In the genomic region with DNA sequence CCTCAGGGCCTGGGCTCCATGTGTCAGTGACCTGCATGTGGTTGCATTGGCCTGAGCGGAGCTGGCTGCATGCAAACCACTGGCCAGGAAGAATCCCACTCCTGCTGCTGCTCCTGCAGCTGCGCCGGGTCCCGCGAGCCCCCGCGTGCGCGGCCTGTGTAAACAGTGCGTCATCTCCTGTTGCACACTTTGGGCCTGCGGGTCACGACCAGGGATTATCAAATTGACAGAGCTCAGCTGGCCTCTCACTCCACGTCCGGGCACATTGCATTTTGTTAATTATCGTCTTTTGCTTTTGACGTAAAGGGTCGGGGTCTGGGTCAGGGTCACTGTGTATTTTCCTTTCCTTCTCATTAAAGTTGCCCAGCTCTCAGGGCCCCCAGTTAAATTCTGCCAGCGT, we compare ENCODE assay signal across 1 cellular context.
A peak's percentile ranks its signal among the peaks of the same experiment; 100 is the strongest.
TF ChIP-seq lines count a peak whose summit lies in the region.

No MANE protein-coding gene starts in this region.

TF ChIP-seq in K562, 482 proteins besides CTCF, POLR2A, EP300 and RAD21:
- TF ChIP-seq FOXA3 (CRISPR knock-in tag; conservative IDR thresholded peaks at IDR 0.05 in 1 of 2, IDR thresholded peaks at IDR 0.05 in 1 of 2) = peak; percentile 73 to 99
- TF ChIP-seq GTF2B (IDR thresholded peaks at IDR 0.05; ENCODE audit: extremely low read depth, insufficient read length) = no peak
- TF ChIP-seq, protein P1, sequence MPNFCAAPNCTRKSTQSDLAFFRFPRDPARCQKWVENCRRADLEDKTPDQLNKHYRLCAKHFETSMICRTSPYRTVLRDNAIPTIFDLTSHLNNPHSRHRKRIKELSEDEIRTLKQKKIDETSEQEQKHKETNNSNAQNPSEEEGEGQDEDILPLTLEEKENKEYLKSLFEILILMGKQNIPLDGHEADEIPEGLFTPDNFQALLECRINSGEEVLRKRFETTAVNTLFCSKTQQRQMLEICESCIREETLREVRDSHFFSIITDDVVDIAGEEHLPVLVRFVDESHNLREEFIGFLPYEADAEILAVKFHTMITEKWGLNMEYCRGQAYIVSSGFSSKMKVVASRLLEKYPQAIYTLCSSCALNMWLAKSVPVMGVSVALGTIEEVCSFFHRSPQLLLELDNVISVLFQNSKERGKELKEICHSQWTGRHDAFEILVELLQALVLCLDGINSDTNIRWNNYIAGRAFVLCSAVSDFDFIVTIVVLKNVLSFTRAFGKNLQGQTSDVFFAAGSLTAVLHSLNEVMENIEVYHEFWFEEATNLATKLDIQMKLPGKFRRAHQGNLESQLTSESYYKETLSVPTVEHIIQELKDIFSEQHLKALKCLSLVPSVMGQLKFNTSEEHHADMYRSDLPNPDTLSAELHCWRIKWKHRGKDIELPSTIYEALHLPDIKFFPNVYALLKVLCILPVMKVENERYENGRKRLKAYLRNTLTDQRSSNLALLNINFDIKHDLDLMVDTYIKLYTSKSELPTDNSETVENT (CRISPR knock-in tag; IDR thresholded peaks at IDR 0.05) = no peak
- TF ChIP-seq ZNF766 (CRISPR knock-in tag; conservative IDR thresholded peaks at IDR 0.05) = no peak
- no peak for TF ChIP-seq CHD2 (IDR thresholded peaks at IDR 0.05; ENCODE audit: low read depth, low read length)
- no peak for TF ChIP-seq STAT5A (IDR thresholded peaks at IDR 0.05; ENCODE audit: borderline replicate concordance, low read length)
- peak; percentile 16; the same call in 1 of the 2 replicates for TF ChIP-seq JUND (IDR thresholded peaks at IDR 0.05; ENCODE audit: borderline replicate concordance, low read depth, low read length)
- no peak for TF ChIP-seq JUND (tag; IDR thresholded peaks at IDR 0.05; ENCODE audit: borderline replicate concordance, low read depth, low read length)
- no peak for TF ChIP-seq ZNF24 (IDR thresholded peaks at IDR 0.05)
- TF ChIP-seq, protein P2, sequence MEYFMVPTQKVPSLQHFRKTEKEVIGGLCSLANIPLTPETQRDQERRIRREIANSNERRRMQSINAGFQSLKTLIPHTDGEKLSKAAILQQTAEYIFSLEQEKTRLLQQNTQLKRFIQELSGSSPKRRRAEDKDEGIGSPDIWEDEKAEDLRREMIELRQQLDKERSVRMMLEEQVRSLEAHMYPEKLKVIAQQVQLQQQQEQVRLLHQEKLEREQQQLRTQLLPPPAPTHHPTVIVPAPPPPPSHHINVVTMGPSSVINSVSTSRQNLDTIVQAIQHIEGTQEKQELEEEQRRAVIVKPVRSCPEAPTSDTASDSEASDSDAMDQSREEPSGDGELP (CRISPR knock-in tag; IDR thresholded peaks at IDR 0.05; ENCODE audit: borderline replicate concordance) = peak; percentile 47; the same call in 1 of the 2 replicates
- no peak for TF ChIP-seq SREBF2 (CRISPR knock-in tag; IDR thresholded peaks at IDR 0.05)
- TF ChIP-seq KAT7 (CRISPR knock-in tag; IDR thresholded peaks at IDR 0.05; ENCODE audit: borderline replicate concordance) = no peak
- no peak for TF ChIP-seq TAF15 (IDR thresholded peaks at IDR 0.05; ENCODE audit: low read depth, low read length)
- peak; percentile 70 for TF ChIP-seq MAX (CRISPR knock-in tag; IDR thresholded peaks at IDR 0.05)
- TF ChIP-seq BHLHE40 (IDR thresholded peaks at IDR 0.05; ENCODE audit: low read length) = peak; percentile 84
- TF ChIP-seq TCF3 (CRISPR knock-in tag; IDR thresholded peaks at IDR 0.05) = 0 out of 2 replicates have a peak, but pooled peaks have one; percentile 5
- TF ChIP-seq FOXM1 (IDR thresholded peaks at IDR 0.05; ENCODE audit: low read depth) = no peak
- no peak for TF ChIP-seq FOXM1 (CRISPR knock-in tag; IDR thresholded peaks at IDR 0.05; ENCODE audit: low read depth)
- TF ChIP-seq ETS2 (tag; IDR thresholded peaks at IDR 0.05; ENCODE audit: borderline replicate concordance, poor library complexity, severe bottlenecking) = no peak
- TF ChIP-seq, protein P3, sequence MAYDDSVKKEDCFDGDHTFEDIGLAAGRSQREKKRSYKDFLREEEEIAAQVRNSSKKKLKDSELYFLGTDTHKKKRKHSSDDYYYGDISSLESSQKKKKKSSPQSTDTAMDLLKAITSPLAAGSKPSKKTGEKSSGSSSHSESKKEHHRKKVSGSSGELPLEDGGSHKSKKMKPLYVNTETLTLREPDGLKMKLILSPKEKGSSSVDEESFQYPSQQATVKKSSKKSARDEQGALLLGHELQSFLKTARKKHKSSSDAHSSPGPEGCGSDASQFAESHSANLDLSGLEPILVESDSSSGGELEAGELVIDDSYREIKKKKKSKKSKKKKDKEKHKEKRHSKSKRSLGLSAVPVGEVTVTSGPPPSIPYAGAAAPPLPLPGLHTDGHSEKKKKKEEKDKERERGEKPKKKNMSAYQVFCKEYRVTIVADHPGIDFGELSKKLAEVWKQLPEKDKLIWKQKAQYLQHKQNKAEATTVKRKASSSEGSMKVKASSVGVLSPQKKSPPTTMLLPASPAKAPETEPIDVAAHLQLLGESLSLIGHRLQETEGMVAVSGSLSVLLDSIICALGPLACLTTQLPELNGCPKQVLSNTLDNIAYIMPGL (CRISPR knock-in tag; IDR thresholded peaks at IDR 0.05) = no peak
- TF ChIP-seq UBTF (IDR thresholded peaks at IDR 0.05; ENCODE audit: borderline replicate concordance in 1 of 2, low read depth in 2 of 2, low read length in 2 of 2) = no peak
- TF ChIP-seq ZNF217 (CRISPR knock-in tag; IDR thresholded peaks at IDR 0.05) = no peak
- TF ChIP-seq SAFB2 (IDR thresholded peaks at IDR 0.05; ENCODE audit: borderline replicate concordance, low read depth, low read length, severe bottlenecking) = no peak
- TF ChIP-seq CBX5 (IDR thresholded peaks at IDR 0.05; ENCODE audit: borderline replicate concordance, low read depth) = no peak
- TF ChIP-seq GATA2 (CRISPR knock-in tag; IDR thresholded peaks at IDR 0.05) = no peak
- TF ChIP-seq KAT8 (IDR thresholded peaks at IDR 0.05; ENCODE audit: low read depth) = no peak
- no peak for TF ChIP-seq KDM2B (CRISPR knock-in tag; IDR thresholded peaks at IDR 0.05)
- peak; percentile 20; the same call in 1 of the 2 replicates for TF ChIP-seq CBFA2T3 (IDR thresholded peaks at IDR 0.05)
- 0 out of 2 replicates have a peak, but pooled peaks have one; percentile 33 for TF ChIP-seq L3MBTL2 (IDR thresholded peaks at IDR 0.05)
- TF ChIP-seq NR2F6 (CRISPR knock-in tag; IDR thresholded peaks at IDR 0.05) = no peak
- TF ChIP-seq ESRRA (IDR thresholded peaks at IDR 0.05; ENCODE audit: borderline replicate concordance, low read depth) = no peak
- no peak for TF ChIP-seq TCFL5 (CRISPR knock-in tag; conservative IDR thresholded peaks at IDR 0.05)
- no peak for TF ChIP-seq POLR2G (IDR thresholded peaks at IDR 0.05; ENCODE audit: low read depth, low read length)
- TF ChIP-seq NFRKB (IDR thresholded peaks at IDR 0.05; ENCODE audit: low read depth) = no peak
- peak; percentile 72 to 73 for TF ChIP-seq NRF1 (conservative IDR thresholded peaks at IDR 0.05 in 1 of 2, IDR thresholded peaks at IDR 0.05 in 1 of 2)
- 0 out of 2 replicates have a peak, but pooled peaks have one; percentile 20 for TF ChIP-seq FOSL1 (tag; conservative IDR thresholded peaks at IDR 0.05)
- no peak for TF ChIP-seq CHCHD3 (CRISPR knock-in tag; IDR thresholded peaks at IDR 0.05)
- no peak for TF ChIP-seq ZKSCAN1 (IDR thresholded peaks at IDR 0.05; ENCODE audit: low read depth, low read length)
- TF ChIP-seq NCOA6 (IDR thresholded peaks at IDR 0.05) = no peak
- TF ChIP-seq FOXJ3 (CRISPR knock-in tag; IDR thresholded peaks at IDR 0.05) = no peak
- TF ChIP-seq IRF1 (CRISPR knock-in tag; IDR thresholded peaks at IDR 0.05; ENCODE audit: borderline replicate concordance) = no peak
- TF ChIP-seq CGGBP1 (CRISPR knock-in tag; IDR thresholded peaks at IDR 0.05) = no peak
- peak; percentile 47; the same call in 1 of the 2 replicates for TF ChIP-seq ZBTB7A (IDR thresholded peaks at IDR 0.05; ENCODE audit: borderline replicate concordance, control insufficient read depth, low read depth, low read length)
- TF ChIP-seq JUN (IDR thresholded peaks at IDR 0.05; ENCODE audit: borderline replicate concordance, low read depth, low read length) = no peak
- no peak for TF ChIP-seq JUN (CRISPR knock-in tag; IDR thresholded peaks at IDR 0.05; ENCODE audit: borderline replicate concordance)
- no peak for TF ChIP-seq PCBP1 (IDR thresholded peaks at IDR 0.05; ENCODE audit: low read depth, low read length, poor library complexity, severe bottlenecking)
- no peak for TF ChIP-seq IFI16 (CRISPR knock-in tag; IDR thresholded peaks at IDR 0.05)
- no peak for TF ChIP-seq ZNF76 (CRISPR knock-in tag; IDR thresholded peaks at IDR 0.05; ENCODE audit: borderline replicate concordance)
